ENCODE assay signal across 12 cellular contexts in genomic region chr20:52888096-52888495, GRCh38.
A peak's percentile ranks its signal among the peaks of the same experiment; 100 is the strongest.
DNase-seq lines count a peak whose midpoint lies in the region; ATAC-seq and TF ChIP-seq lines count a peak whose summit lies in the region.
"Had no signal": no experiment of that assay in that cellular context is flagged by ENCODE, and none has a peak within 500 bp of the region (broad histone marks: within the 10 kb centered on the region; RNA-seq: fewer than 3 reads in every experiment).

No MANE protein-coding gene starts in this region.

- TF ChIP-seq CTCF in foreskin keratinocyte (conservative IDR thresholded peaks at IDR 0.05), result no peak

- no peaks in the 10 kb centered on the region for H3K27me3 ChIP-seq in foreskin keratinocyte

- DNase-seq in M059J (ENCODE audit: low read depth) (peak; percentile 65), astrocyte of the hippocampus (ENCODE audit: low read depth, low spot score) (peak; percentile 4), foreskin keratinocyte (peak in 1 of 2 donors; percentile 81), skeletal muscle cell (ENCODE audit: low read depth) (peak; percentile 20), NCI-H2171 treated with DMSO at 0.1 percent for 48 hours (lab: John Stamatoyannopoulos, UW) (no peak), DMS153 (lab: John Stamatoyannopoulos, UW) (no peak)
- DNase-seq: CD8-positive, alpha-beta T cell; COR-L47; DMS53 had no signal

- ATAC-seq in foreskin keratinocyte (peak; percentile 74), GM21390 (IDR thresholded peaks at IDR 0.05; ENCODE audit: unreplicated experiment) (no peak)
- ATAC-seq: A549; CD8-positive, alpha-beta T cell had no signal

- H3K4me1 ChIP-seq in foreskin keratinocyte, result peaks cover 14% of the 10 kb centered on the region
- H3K4me1 ChIP-seq: A549, HAP-1 had no signal

- H3K27ac ChIP-seq in foreskin keratinocyte, result peak overlapping the region; percentile 76
- H3K27ac ChIP-seq: A549 had no signal

- H3K4me3 ChIP-seq in skeletal muscle cell (ENCODE audit: low read depth, low read length), result no peak overlapping the region
- H3K4me3 ChIP-seq: A549, HAP-1 had no signal

Comparison
In these comparisons a context has a peak if more than half of its experiments do, and no peak if none do; other contexts are left out.
1. DNase-seq: peak in M059J (single experiment), astrocyte of the hippocampus (single experiment) and skeletal muscle cell (single experiment); none in NCI-H2171 treated with DMSO at 0.1 percent for 48 hours (single experiment) and DMS153 (single experiment).